1 cellular context compared by ENCODE assay signal in the genomic region with DNA sequence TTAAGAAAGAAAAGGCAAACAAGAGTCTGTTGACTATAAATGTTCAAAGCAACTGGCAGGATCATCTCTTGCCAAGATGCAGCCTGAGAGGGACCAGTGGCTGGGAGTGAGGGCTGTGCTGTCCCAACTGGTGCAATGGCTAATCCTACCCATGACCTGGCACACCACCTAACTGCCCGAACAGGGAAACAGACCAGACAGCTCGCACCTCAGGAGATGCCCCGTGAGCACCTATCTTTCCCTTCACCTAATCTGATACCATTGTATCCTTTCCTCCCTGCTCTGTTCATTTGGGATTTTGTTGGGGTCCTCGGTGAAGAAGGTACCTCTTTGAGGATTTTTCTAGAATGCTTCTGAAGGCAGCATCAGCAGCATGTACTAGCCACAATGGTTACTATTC.
TF ChIP-seq lines count a peak whose summit lies in the region.

No MANE protein-coding gene starts in this region.

TF ChIP-seq in IMR-90, 13 proteins besides CTCF, POLR2A, EP300 and RAD21 (continued from another document):
- TF ChIP-seq, protein P1, sequence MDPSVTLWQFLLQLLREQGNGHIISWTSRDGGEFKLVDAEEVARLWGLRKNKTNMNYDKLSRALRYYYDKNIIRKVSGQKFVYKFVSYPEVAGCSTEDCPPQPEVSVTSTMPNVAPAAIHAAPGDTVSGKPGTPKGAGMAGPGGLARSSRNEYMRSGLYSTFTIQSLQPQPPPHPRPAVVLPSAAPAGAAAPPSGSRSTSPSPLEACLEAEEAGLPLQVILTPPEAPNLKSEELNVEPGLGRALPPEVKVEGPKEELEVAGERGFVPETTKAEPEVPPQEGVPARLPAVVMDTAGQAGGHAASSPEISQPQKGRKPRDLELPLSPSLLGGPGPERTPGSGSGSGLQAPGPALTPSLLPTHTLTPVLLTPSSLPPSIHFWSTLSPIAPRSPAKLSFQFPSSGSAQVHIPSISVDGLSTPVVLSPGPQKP (IDR thresholded peaks at IDR 0.05; ENCODE audit: borderline replicate concordance, low read depth, low read length), result no peak
- TF ChIP-seq MXI1 (IDR thresholded peaks at IDR 0.05; ENCODE audit: borderline replicate concordance, low read depth, low read length) (no peak), CHD1 (IDR thresholded peaks at IDR 0.05; ENCODE audit: low read depth, low read length) (no peak), RFX5 (IDR thresholded peaks at IDR 0.05; ENCODE audit: low read depth, low read length) (no peak)
- TF ChIP-seq, protein P2, sequence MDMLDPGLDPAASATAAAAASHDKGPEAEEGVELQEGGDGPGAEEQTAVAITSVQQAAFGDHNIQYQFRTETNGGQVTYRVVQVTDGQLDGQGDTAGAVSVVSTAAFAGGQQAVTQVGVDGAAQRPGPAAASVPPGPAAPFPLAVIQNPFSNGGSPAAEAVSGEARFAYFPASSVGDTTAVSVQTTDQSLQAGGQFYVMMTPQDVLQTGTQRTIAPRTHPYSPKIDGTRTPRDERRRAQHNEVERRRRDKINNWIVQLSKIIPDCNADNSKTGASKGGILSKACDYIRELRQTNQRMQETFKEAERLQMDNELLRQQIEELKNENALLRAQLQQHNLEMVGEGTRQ (IDR thresholded peaks at IDR 0.05; ENCODE audit: low read depth, low read length), result no peak
